In the genomic region with DNA sequence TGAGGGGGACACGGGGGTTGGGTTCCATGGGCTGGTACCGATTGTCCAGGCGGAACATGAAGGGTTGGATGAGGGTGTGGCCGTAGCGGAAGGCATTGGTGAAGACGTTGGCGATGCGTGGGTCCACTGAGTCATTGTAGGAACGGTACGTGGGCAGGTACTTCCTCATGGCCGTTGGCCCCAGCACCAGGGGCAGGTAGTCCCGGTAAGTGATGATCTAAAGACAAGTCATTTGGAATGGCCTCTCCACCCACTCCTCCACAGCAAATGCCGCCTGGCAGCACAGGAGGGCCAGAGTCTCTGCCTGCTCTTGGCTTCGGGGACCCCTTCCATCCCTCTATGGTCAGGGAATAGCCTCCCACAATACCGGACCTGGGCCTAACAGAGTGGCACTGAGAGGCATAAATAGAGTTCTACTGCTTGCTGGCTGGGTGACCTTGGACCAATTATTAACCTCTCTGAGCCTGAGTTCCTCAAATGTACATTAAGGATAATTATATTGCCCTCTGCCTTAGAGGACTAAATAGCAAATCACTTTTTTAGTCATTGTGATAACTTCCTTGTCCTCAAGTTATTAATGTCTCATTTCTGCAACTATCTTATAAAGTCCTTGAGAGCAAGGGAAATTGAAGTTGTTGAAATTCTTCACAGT, we compare ENCODE assay signal across 1 cellular context.
TF ChIP-seq lines count a peak whose summit lies in the region.

No MANE protein-coding gene starts in this region.

TF ChIP-seq in GM12878, 131 proteins besides CTCF, POLR2A, EP300 and RAD21 (continued from another document):
- TF ChIP-seq, protein P1, sequence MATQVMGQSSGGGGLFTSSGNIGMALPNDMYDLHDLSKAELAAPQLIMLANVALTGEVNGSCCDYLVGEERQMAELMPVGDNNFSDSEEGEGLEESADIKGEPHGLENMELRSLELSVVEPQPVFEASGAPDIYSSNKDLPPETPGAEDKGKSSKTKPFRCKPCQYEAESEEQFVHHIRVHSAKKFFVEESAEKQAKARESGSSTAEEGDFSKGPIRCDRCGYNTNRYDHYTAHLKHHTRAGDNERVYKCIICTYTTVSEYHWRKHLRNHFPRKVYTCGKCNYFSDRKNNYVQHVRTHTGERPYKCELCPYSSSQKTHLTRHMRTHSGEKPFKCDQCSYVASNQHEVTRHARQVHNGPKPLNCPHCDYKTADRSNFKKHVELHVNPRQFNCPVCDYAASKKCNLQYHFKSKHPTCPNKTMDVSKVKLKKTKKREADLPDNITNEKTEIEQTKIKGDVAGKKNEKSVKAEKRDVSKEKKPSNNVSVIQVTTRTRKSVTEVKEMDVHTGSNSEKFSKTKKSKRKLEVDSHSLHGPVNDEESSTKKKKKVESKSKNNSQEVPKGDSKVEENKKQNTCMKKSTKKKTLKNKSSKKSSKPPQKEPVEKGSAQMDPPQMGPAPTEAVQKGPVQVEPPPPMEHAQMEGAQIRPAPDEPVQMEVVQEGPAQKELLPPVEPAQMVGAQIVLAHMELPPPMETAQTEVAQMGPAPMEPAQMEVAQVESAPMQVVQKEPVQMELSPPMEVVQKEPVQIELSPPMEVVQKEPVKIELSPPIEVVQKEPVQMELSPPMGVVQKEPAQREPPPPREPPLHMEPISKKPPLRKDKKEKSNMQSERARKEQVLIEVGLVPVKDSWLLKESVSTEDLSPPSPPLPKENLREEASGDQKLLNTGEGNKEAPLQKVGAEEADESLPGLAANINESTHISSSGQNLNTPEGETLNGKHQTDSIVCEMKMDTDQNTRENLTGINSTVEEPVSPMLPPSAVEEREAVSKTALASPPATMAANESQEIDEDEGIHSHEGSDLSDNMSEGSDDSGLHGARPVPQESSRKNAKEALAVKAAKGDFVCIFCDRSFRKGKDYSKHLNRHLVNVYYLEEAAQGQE (IDR thresholded peaks at IDR 0.05; ENCODE audit: low read depth, low read length): no peak
- no peak for TF ChIP-seq TBL1XR1 (IDR thresholded peaks at IDR 0.05; ENCODE audit: low read depth, low read length)
- TF ChIP-seq POU2F2 (IDR thresholded peaks at IDR 0.05; ENCODE audit: borderline replicate concordance, low read depth, low read length): no peak
- no peak for TF ChIP-seq SP1 (IDR thresholded peaks at IDR 0.05; ENCODE audit: low read depth, low read length)
- no peak for TF ChIP-seq HDAC6 (IDR thresholded peaks at IDR 0.05; ENCODE audit: unreplicated experiment)
- no peak for TF ChIP-seq MTA2 (IDR thresholded peaks at IDR 0.05; ENCODE audit: low read depth)
- no peak for TF ChIP-seq ZNF687 (IDR thresholded peaks at IDR 0.05)
- TF ChIP-seq, protein P2, sequence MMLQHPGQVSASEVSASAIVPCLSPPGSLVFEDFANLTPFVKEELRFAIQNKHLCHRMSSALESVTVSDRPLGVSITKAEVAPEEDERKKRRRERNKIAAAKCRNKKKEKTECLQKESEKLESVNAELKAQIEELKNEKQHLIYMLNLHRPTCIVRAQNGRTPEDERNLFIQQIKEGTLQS (IDR thresholded peaks at IDR 0.05; ENCODE audit: borderline replicate concordance, extremely low read depth, low read depth, low read length): no peak
- TF ChIP-seq, protein P3, sequence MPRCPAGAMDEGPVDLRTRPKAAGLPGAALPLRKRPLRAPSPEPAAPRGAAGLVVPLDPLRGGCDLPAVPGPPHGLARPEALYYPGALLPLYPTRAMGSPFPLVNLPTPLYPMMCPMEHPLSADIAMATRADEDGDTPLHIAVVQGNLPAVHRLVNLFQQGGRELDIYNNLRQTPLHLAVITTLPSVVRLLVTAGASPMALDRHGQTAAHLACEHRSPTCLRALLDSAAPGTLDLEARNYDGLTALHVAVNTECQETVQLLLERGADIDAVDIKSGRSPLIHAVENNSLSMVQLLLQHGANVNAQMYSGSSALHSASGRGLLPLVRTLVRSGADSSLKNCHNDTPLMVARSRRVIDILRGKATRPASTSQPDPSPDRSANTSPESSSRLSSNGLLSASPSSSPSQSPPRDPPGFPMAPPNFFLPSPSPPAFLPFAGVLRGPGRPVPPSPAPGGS (IDR thresholded peaks at IDR 0.05; ENCODE audit: borderline replicate concordance, insufficient read depth, low read depth, low read length, poor library complexity, severe bottlenecking): no peak
- TF ChIP-seq ETV6 (conservative IDR thresholded peaks at IDR 0.05 in 1 of 2, IDR thresholded peaks at IDR 0.05 in 1 of 2; ENCODE audit: borderline replicate concordance in 1 of 2, low read depth in 1 of 2): no peak
- TF ChIP-seq POLR2AphosphoS2 (IDR thresholded peaks at IDR 0.05; ENCODE audit: low read depth, low read length): no peak
- TF ChIP-seq TCF3 (IDR thresholded peaks at IDR 0.05; ENCODE audit: borderline replicate concordance, insufficient read depth, low read depth, low read length): no peak
- no peak for TF ChIP-seq RAD51 (IDR thresholded peaks at IDR 0.05)
- TF ChIP-seq SMAD5 (IDR thresholded peaks at IDR 0.05; ENCODE audit: low read depth): no peak
- no peak for TF ChIP-seq SKIL (IDR thresholded peaks at IDR 0.05; ENCODE audit: low read depth, poor library complexity, severe bottlenecking)
- TF ChIP-seq GATAD2B (conservative IDR thresholded peaks at IDR 0.05; ENCODE audit: low read depth): no peak
- TF ChIP-seq CBX3 (IDR thresholded peaks at IDR 0.05; ENCODE audit: borderline replicate concordance, low read depth): no peak
- TF ChIP-seq, protein P4, sequence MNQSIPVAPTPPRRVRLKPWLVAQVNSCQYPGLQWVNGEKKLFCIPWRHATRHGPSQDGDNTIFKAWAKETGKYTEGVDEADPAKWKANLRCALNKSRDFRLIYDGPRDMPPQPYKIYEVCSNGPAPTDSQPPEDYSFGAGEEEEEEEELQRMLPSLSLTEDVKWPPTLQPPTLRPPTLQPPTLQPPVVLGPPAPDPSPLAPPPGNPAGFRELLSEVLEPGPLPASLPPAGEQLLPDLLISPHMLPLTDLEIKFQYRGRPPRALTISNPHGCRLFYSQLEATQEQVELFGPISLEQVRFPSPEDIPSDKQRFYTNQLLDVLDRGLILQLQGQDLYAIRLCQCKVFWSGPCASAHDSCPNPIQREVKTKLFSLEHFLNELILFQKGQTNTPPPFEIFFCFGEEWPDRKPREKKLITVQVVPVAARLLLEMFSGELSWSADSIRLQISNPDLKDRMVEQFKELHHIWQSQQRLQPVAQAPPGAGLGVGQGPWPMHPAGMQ (IDR thresholded peaks at IDR 0.05; ENCODE audit: borderline replicate concordance): no peak
- no peak for TF ChIP-seq BHLHE40 (IDR thresholded peaks at IDR 0.05; ENCODE audit: borderline replicate concordance in 1 of 2, low read depth in 2 of 2, low read length in 1 of 2)
- TF ChIP-seq E2F4 (IDR thresholded peaks at IDR 0.05; ENCODE audit: low read depth, low read length): no peak
